ENCODE assay signal across 12 cellular contexts in genomic region chr10:43384252-43385221, GRCh38. TPM values are rescaled to one million over a fixed set of nuclear protein-coding genes. Genes with fewer than 3 reads are reported as not detected.
DNase-seq lines count a peak whose midpoint lies in the region; ATAC-seq and TF ChIP-seq lines count a peak whose summit lies in the region.
"Had no signal": no experiment of that assay in that cellular context is flagged by ENCODE, and none has a peak within 500 bp of the region (broad histone marks: within the 10 kb centered on the region; RNA-seq: fewer than 3 reads in every experiment).

No MANE protein-coding gene starts in this region.

- H3K4me3 Mint-ChIP-seq in CD4-positive, CD25-positive, alpha-beta regulatory T cell, result no peak overlapping the region

- H3K36me3 ChIP-seq in CD4-positive, CD25-positive, alpha-beta regulatory T cell (ENCODE audit: control insufficient read depth, insufficient read depth, low read length), result peaks cover 44% of the 10 kb centered on the region

- peak overlapping the region; percentile 48 for H3K27ac ChIP-seq in CD4-positive, CD25-positive, alpha-beta regulatory T cell (ENCODE audit: insufficient read depth, low read length, poor library complexity, severe bottlenecking)
- H3K27ac ChIP-seq: thoracic aorta, VCaP had no signal

- peaks cover 22% of the 10 kb centered on the region for H3K36me3 Mint-ChIP-seq in CD4-positive, CD25-positive, alpha-beta regulatory T cell
- peaks cover 22 to 25% of the 10 kb centered on the region in 2 donors for H3K36me3 Mint-ChIP-seq in activated naive CD4-positive, alpha-beta T cell treated with anti-CD3 and anti-CD28 coated beads, Interleukin-2, amount 50 U/mL, for 72 hours

- H3K4me1 ChIP-seq in CD4-positive, CD25-positive, alpha-beta regulatory T cell (ENCODE audit: control insufficient read depth, insufficient read depth, low read length, poor library complexity, severe bottlenecking), result peaks cover 9% of the 10 kb centered on the region

- peaks cover 22 to 41% (median 31%) of the 10 kb centered on the region in 4 donors for H3K4me1 Mint-ChIP-seq in CD4-positive, CD25-positive, alpha-beta regulatory T cell

- H3K27me3 Mint-ChIP-seq in CD4-positive, CD25-positive, alpha-beta regulatory T cell, result no peaks in the 10 kb centered on the region

- ATAC-seq in CD4-positive, CD25-positive, alpha-beta regulatory T cell (ENCODE audit: low read depth in 2 of 2), result no peak
- ATAC-seq in GM18868 (IDR thresholded peaks at IDR 0.05; ENCODE audit: unreplicated experiment) (peak; percentile 36), left lobe of liver (peak; percentile 67)
- peak in 1 of 2 donors; percentile 19 for ATAC-seq in activated naive CD4-positive, alpha-beta T cell treated with anti-CD3 and anti-CD28 coated beads, Interleukin-2, amount 50 U/mL, for 72 hours

- no peak for TF ChIP-seq CTCF in GM20000 (IDR thresholded peaks at IDR 0.05; ENCODE audit: extremely low read depth, missing control alignments)

- no peaks in the 10 kb centered on the region for H3K9me3 Mint-ChIP-seq in CD4-positive, CD25-positive, alpha-beta regulatory T cell
- H3K9me3 Mint-ChIP-seq in activated naive CD4-positive, alpha-beta T cell treated with anti-CD3 and anti-CD28 coated beads, Interleukin-2, amount 50 U/mL, for 72 hours, result no peaks in the 10 kb centered on the region

- no peaks in the 10 kb centered on the region for H3K27me3 ChIP-seq in CD4-positive, CD25-positive, alpha-beta regulatory T cell (ENCODE audit: control insufficient read depth, insufficient read depth, low read length)

- no peak for DNase-seq in CD4-positive, CD25-positive, alpha-beta regulatory T cell
- DNase-seq in activated naive CD4-positive, alpha-beta T cell treated with anti-CD3 and anti-CD28 coated beads, Interleukin-2, amount 50 U/mL, for 72 hours (ENCODE audit: low spot score in 2 of 2), result no peak
- DNase-seq in left lobe of liver (ENCODE audit: low spot score) (no peak), HPDE6-E6E7 (ENCODE audit: extremely low spot score) (no peak), DMS153 (lab: John Stamatoyannopoulos, UW) (no peak), GM20000 (ENCODE audit: low spot score) (no peak), iPS-NIHi11 (ENCODE audit: low spot score) (no peak)
- DNase-seq: amniotic stem cell, NCI-H1105 had no signal

- no peaks in the 10 kb centered on the region for H3K9me3 ChIP-seq in CD4-positive, CD25-positive, alpha-beta regulatory T cell (ENCODE audit: control insufficient read depth in 2 of 2, low read length in 2 of 2)
- H3K9me3 ChIP-seq: thoracic aorta had no signal

- H3K27ac Mint-ChIP-seq in CD4-positive, CD25-positive, alpha-beta regulatory T cell, result peak overlapping the region; percentile 9 to 89 (median 69)
- H3K27ac Mint-ChIP-seq in activated naive CD4-positive, alpha-beta T cell treated with anti-CD3 and anti-CD28 coated beads, Interleukin-2, amount 50 U/mL, for 72 hours, result peak overlapping the region; percentile 59 to 91

- H3K4me3 ChIP-seq in CD4-positive, CD25-positive, alpha-beta regulatory T cell (ENCODE audit: low read depth, low read length), result no peak overlapping the region
- H3K4me3 ChIP-seq: thoracic aorta had no signal

RNA-seq across cellular contexts. Expression of gene FXYD4, which starts 13.1 kb away (rescaled TPM):
- not detected for total RNA-seq in CD4-positive, CD25-positive, alpha-beta regulatory T cell
- polyA plus RNA-seq in CD4-positive, CD25-positive, alpha-beta regulatory T cell, result not detected
- not detected for total RNA-seq in activated naive CD4-positive, alpha-beta T cell treated with anti-CD3 and anti-CD28 coated beads, Interleukin-2, amount 50 U/mL, for 72 hours
- not detected for total RNA-seq in left lobe of liver
- total RNA-seq: thoracic aorta had no signal

RNA-seq across cellular contexts. Expression of gene HNRNPF, which starts 24.4 kb away (rescaled TPM):
- 143 TPM for total RNA-seq in CD4-positive, CD25-positive, alpha-beta regulatory T cell
- 100 to 1,000 TPM; 293 to 350 (median 323) TPM for polyA plus RNA-seq in CD4-positive, CD25-positive, alpha-beta regulatory T cell
- 100 to 1,000 TPM; 410 to 434 TPM for total RNA-seq in activated naive CD4-positive, alpha-beta T cell treated with anti-CD3 and anti-CD28 coated beads, Interleukin-2, amount 50 U/mL, for 72 hours
- total RNA-seq in left lobe of liver, result 118 TPM

RNA-seq across cellular contexts. Expression of gene ZNF487, which starts 52.4 kb away (rescaled TPM):
- total RNA-seq in CD4-positive, CD25-positive, alpha-beta regulatory T cell, result 6.2 TPM
- 1 to 10 TPM; 2.5 to 6.5 (median 4.2) TPM for polyA plus RNA-seq in CD4-positive, CD25-positive, alpha-beta regulatory T cell
- total RNA-seq in activated naive CD4-positive, alpha-beta T cell treated with anti-CD3 and anti-CD28 coated beads, Interleukin-2, amount 50 U/mL, for 72 hours, result 1 to 10 TPM; 2.7 to 4.1 TPM
- 1.8 TPM for total RNA-seq in left lobe of liver

Comparison
In these comparisons a context has a peak if more than half of its experiments do, and no peak if none do; other contexts are left out.
1. ATAC-seq: peak in GM18868 (single experiment) and left lobe of liver (single experiment); none in CD4-positive, CD25-positive, alpha-beta regulatory T cell (0 of 2).